11 cellular contexts compared by ENCODE assay signal in the genomic region with DNA sequence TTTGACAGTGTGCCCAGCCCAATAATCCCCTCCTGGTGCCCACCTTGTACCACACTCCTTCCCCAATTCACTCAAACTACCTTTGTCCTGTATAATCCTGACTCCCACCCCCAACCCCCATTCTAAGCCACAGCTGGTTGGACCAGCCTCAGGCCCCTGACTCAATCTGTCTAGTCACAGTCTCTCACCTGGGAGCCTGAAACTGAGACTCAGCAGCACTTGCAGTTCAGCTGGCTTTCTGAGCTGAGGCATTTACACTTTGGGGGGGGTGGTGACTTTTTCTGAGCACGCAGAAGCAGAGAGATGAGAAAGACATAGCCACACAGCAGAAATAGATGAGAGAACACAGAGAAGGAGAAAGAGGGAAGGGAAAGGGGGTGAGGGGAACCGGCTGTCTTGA.
A peak's percentile ranks its signal among the peaks of the same experiment; 100 is the strongest.
DNase-seq lines count a peak whose midpoint lies in the region; ATAC-seq and TF ChIP-seq lines count a peak whose summit lies in the region.
"Had no signal": no experiment of that assay in that cellular context is flagged by ENCODE, and none has a peak within 500 bp of the region (broad histone marks: within the 10 kb centered on the region; RNA-seq: fewer than 3 reads in every experiment).

No MANE protein-coding gene starts in this region.

- H3K9me3 Mint-ChIP-seq in chondrocyte (ENCODE audit: low read depth), result peaks cover 18% of the 10 kb centered on the region

- peaks cover 1% of the 10 kb centered on the region for H3K36me3 Mint-ChIP-seq in chondrocyte (ENCODE audit: low read depth)
- H3K36me3 Mint-ChIP-seq: CD8-positive, alpha-beta T cell had no signal

- ATAC-seq in GM18502 (IDR thresholded peaks at IDR 0.05; ENCODE audit: poor library complexity, unreplicated experiment) (peak; percentile 94), GM19397 (IDR thresholded peaks at IDR 0.05; ENCODE audit: unreplicated experiment) (peak; percentile 83), HG02970 (IDR thresholded peaks at IDR 0.05; ENCODE audit: low FRiP score, unreplicated experiment) (peak; percentile 60), sciatic nerve (no peak)
- ATAC-seq: CD8-positive, alpha-beta T cell; naive thymus-derived CD4-positive, alpha-beta T cell had no signal

- no peaks in the 10 kb centered on the region for H3K27me3 Mint-ChIP-seq in chondrocyte (ENCODE audit: low read depth)

- H3K27ac Mint-ChIP-seq in chondrocyte (ENCODE audit: unreplicated experiment), result no peak overlapping the region
- H3K27ac Mint-ChIP-seq: CD8-positive, alpha-beta T cell had no signal

- TF ChIP-seq CTCF in chondrocyte (IDR thresholded peaks at IDR 0.05), result no peak

- intact Hi-C loops in sciatic nerve (cut with DNase I), result no loop called here

- no peak overlapping the region for H3K4me3 Mint-ChIP-seq in chondrocyte (ENCODE audit: unreplicated experiment)
- H3K4me3 Mint-ChIP-seq: CD8-positive, alpha-beta T cell had no signal

- H3K4me1 Mint-ChIP-seq in chondrocyte (ENCODE audit: low read depth), result no peaks in the 10 kb centered on the region

- peak; percentile 52 to 63 for DNase-seq in activated T-cell treated with anti-CD3 and anti-CD28 coated beads, Interleukin-2, amount 50 U/mL, for 48 hours
- DNase-seq in sciatic nerve (ENCODE audit: low spot score) (no peak), GOT3 (lab: John Stamatoyannopoulos, UW) (no peak), chondrocyte (ENCODE audit: low spot score) (no peak), NCI-H1417 treated with DMSO at 0.1 percent for 48 hours (lab: John Stamatoyannopoulos, UW) (no peak)
- DNase-seq: CD8-positive, alpha-beta T cell; cortex of kidney had no signal

Comparison
In these comparisons a context has a peak if more than half of its experiments do, and no peak if none do; other contexts are left out.
1. DNase-seq: peak in activated T-cell treated with anti-CD3 and anti-CD28 coated beads, Interleukin-2, amount 50 U/mL, for 48 hours (2 of 2); none in sciatic nerve (single experiment), GOT3 (single experiment), chondrocyte (single experiment) and NCI-H1417 treated with DMSO at 0.1 percent for 48 hours (single experiment).